19 cellular contexts compared by ENCODE assay signal in genomic region chr9:126014726-126015125, GRCh38.
"Had no signal": no experiment of that assay in that cellular context is flagged by ENCODE, and none has a peak within 500 bp of the region (broad histone marks: within the 10 kb centered on the region; RNA-seq: fewer than 3 reads in every experiment).

No MANE protein-coding gene starts in this region.

- ATAC-seq: effector memory CD8-positive, alpha-beta T cell; foreskin keratinocyte; gastroesophageal sphincter; heart left ventricle; left cardiac atrium; left lung; left ventricle myocardium superior; lower lobe of right lung; mucosa of descending colon had no signal

- H3K36me3 Mint-ChIP-seq: mesothelial cell of epicardium had no signal

- H3K27me3 ChIP-seq: colonic mucosa, esophagus muscularis mucosa, foreskin keratinocyte, gastroesophageal sphincter, left lung had no signal

- H3K36me3 ChIP-seq: colonic mucosa, esophagus muscularis mucosa, gastroesophageal sphincter, heart left ventricle, left lung, lower lobe of right lung had no signal

- H3K4me3 ChIP-seq: colonic mucosa, esophagus muscularis mucosa, gastroesophageal sphincter, heart left ventricle, left lung, lower lobe of right lung, mucosa of descending colon had no signal

- H3K4me1 Mint-ChIP-seq: endodermal cell, mesothelial cell of epicardium had no signal

- H3K27ac ChIP-seq: colonic mucosa, epithelial cell of prostate, esophagus muscularis mucosa, foreskin keratinocyte, gastroesophageal sphincter, heart left ventricle, left lung, lower lobe of right lung had no signal

- DNase-seq: colonic mucosa; cortex of kidney; effector CD8-positive, alpha-beta T cell; effector memory CD8-positive, alpha-beta T cell; foreskin keratinocyte; heart left ventricle; hippocampal formation; left cardiac atrium; left lung; left ventricle myocardium superior; lower lobe of right lung; mesenchymal stem cell; mucosa of descending colon had no signal

- H3K4me1 ChIP-seq: colonic mucosa, esophagus muscularis mucosa, foreskin keratinocyte, gastroesophageal sphincter, heart left ventricle, left lung, lower lobe of right lung had no signal

- H3K27ac Mint-ChIP-seq: dendritic cell treated with granulocyte-macrophage colony-stimulating factor and Interleukin-4, amounts not matched to agents 40 ng/mL and 50 ng/mL, for 4 days; effector memory CD8-positive, alpha-beta T cell; endodermal cell; mesothelial cell of epicardium had no signal

- H3K9me3 ChIP-seq: colonic mucosa, mucosa of descending colon had no signal

- H3K4me3 Mint-ChIP-seq: dendritic cell treated with granulocyte-macrophage colony-stimulating factor and Interleukin-4, amounts not matched to agents 40 ng/mL and 50 ng/mL, for 4 days; effector memory CD8-positive, alpha-beta T cell; endodermal cell; mesothelial cell of epicardium had no signal
